ENCODE assay signal across 27 cellular contexts in the genomic region with DNA sequence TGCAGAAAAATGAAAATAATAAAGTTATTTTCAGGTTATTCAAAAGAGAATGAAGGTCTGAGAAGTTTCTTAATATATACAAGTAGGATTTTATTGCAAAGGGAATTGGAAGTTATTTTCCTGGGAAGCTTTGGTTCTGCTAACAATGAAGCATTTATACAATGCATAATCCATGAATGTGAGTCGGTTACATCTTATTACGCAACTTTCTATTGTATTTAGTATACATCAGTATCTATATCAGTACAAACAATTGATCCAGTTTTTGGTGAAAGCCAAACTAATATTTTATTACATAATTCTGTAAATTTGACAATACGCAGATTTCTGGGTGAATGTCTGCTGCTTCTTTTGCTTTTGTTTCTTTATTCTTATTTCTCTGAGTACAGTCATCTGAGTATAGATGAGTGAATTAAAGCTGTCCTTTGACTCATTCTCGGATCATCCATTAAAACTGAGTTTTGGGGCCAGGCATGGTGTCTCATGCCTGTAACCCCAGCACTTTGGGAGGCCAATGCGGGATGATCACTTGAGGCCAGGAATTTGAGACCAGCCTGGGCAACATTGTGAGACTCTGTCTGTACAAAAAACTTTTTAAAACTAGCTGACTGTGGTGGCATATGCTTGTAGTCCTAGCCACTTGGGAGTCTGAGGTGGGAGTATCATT.
DNase-seq lines count a peak whose midpoint lies in the region; ATAC-seq, FAIRE-seq and TF ChIP-seq lines count a peak whose summit lies in the region.
"Had no signal": no experiment of that assay in that cellular context is flagged by ENCODE, and none has a peak within 500 bp of the region (broad histone marks: within the 10 kb centered on the region; RNA-seq: fewer than 3 reads in every experiment).

No MANE protein-coding gene starts in this region.

- H3K4me2 ChIP-seq in GM12878 (ENCODE audit: control insufficient read depth, insufficient read depth) = no peak overlapping the region
- H3K4me2 ChIP-seq: KMS-11 had no signal

- SMC1A ChIA-PET in GM12878 (lab: Charles Lee; ENCODE audit: uncharacterized antibody, unreplicated experiment) = interaction anchor here (0.7 kb wide), 1 partner anchor 202 kb away, joined by 3 read pairs; no protein-coding TSS in a partner anchor

- H3K27me3 Mint-ChIP-seq in CD8-positive, alpha-beta T cell (ENCODE audit: low read depth) = peaks cover 5% of the 10 kb centered on the region
- H3K27me3 Mint-ChIP-seq: naive B cell had no signal

- no peaks in the 10 kb centered on the region for H3K79me2 ChIP-seq in GM12878 (ENCODE audit: control insufficient read depth, insufficient read depth, low read length)

- CTCF ChIA-PET in GM12878 (lab: Yijun Ruan, JAX) = interaction anchor here (1.0 kb wide), 1 partner anchor 93 kb away, joined by 4 read pairs; no protein-coding TSS in a partner anchor
- CTCF ChIA-PET in CD8-positive, alpha-beta T cell (lab: Charles Lee) = no interaction called here

- H3K4me1 Mint-ChIP-seq in CD8-positive, alpha-beta T cell (ENCODE audit: low read depth) = no peaks in the 10 kb centered on the region
- H3K4me1 Mint-ChIP-seq: naive B cell had no signal

- TF ChIP-seq CTCF in GM12878 (IDR thresholded peaks at IDR 0.05 in 2 of 3, conservative IDR thresholded peaks at IDR 0.05 in 1 of 3; ENCODE audit: control insufficient read depth in 2 of 3, extremely low read depth in 1 of 3, insufficient read depth in 1 of 3, low read depth in 3 of 3, low read length in 3 of 3) = no peak
- no peak for TF ChIP-seq CTCF in CD8-positive, alpha-beta T cell (IDR thresholded peaks at IDR 0.05)

- no peak overlapping the region for H3K4me3 Mint-ChIP-seq in CD8-positive, alpha-beta T cell
- H3K4me3 Mint-ChIP-seq: activated naive CD4-positive, alpha-beta T cell treated with anti-CD3 and anti-CD28 coated beads for 36 hours; activated T-cell treated with anti-CD3 and anti-CD28 coated beads, Interleukin-2, amount 50 U/mL, for 72 hours; naive B cell had no signal

- BruUV-seq in GM12878 (replicated peaks; lab: Mats Ljungman, UMichigan) = no TSS peak

- RAD21 ChIA-PET in GM12878 (lab: Charles Lee; ENCODE audit: unreplicated experiment) = no interaction called here

- peak; percentile 70 for DNase-seq in EL
- DNase-seq in MG63 = peak; percentile 31
- no peak for DNase-seq in GM12878 (ENCODE audit: low read depth, low spot score)
- DNase-seq in kidney tubule cell (ENCODE audit: low spot score) = peak; percentile 42
- no peak for DNase-seq in kidney glomerular epithelial cell (lab: John Stamatoyannopoulos, UW)
- no peak for DNase-seq in NCI-H446 (lab: John Stamatoyannopoulos, UW)
- DNase-seq in CD8-positive, alpha-beta T cell = no peak
- DNase-seq: activated CD4-positive, alpha-beta T cell treated with anti-CD3 and anti-CD28 coated beads for 4 hours; activated naive CD4-positive, alpha-beta T cell treated with anti-CD3 and anti-CD28 coated beads for 36 hours; activated T-cell treated with anti-CD3 and anti-CD28 coated beads, Interleukin-2, amount 50 U/mL, for 72 hours; C1 segment of cervical spinal cord; Calu3; DND-41; dorsolateral prefrontal cortex; MV-4-11; naive B cell; NCI-H526; small intestine; stimulated activated CD4-positive, alpha-beta T cell treated with anti-CD3 and anti-CD28 coated beads, Interleukin-1b, Interleukin-23, amount 100 ng/mL, for 48 hours; T-helper 2 cell had no signal

- POLR2A ChIA-PET in GM12878 (lab: Charles Lee) = no interaction called here
- POLR2A ChIA-PET in CD8-positive, alpha-beta T cell (lab: Charles Lee) = no interaction called here

- TF ChIP-seq POLR2A in GM12878 (IDR thresholded peaks at IDR 0.05; ENCODE audit: low read depth, low read length) = no peak

- FAIRE-seq in GM12878 (lab: Jason Lieb, UNC) = no peak
- FAIRE-seq: GM19239, small intestine, urothelium cell line had no signal

- no peak overlapping the region for H3K9ac ChIP-seq in GM12878 (ENCODE audit: control insufficient read depth, insufficient read depth, low read length)
- H3K9ac ChIP-seq: KMS-11 had no signal

- no peak overlapping the region for H3K27ac Mint-ChIP-seq in CD8-positive, alpha-beta T cell
- H3K27ac Mint-ChIP-seq: activated naive CD4-positive, alpha-beta T cell treated with anti-CD3 and anti-CD28 coated beads for 36 hours; activated T-cell treated with anti-CD3 and anti-CD28 coated beads, Interleukin-2, amount 50 U/mL, for 72 hours; naive B cell had no signal

- ATAC-seq in GM12878 (no peak), GM21737 (IDR thresholded peaks at IDR 0.05; ENCODE audit: unreplicated experiment) (no peak)
- ATAC-seq in CD8-positive, alpha-beta T cell = no peak
- ATAC-seq: left lobe of liver had no signal

- in situ Hi-C loops in GM12878 (cut with MboI) = no loop called here

- H3K36me3 ChIP-seq in MG63 = no peaks in the 10 kb centered on the region
- no peaks in the 10 kb centered on the region for H3K36me3 ChIP-seq in GM12878 (ENCODE audit: control insufficient read depth in 2 of 2, insufficient read depth in 2 of 2, low read length in 1 of 2)
- H3K36me3 ChIP-seq in CD8-positive, alpha-beta T cell (ENCODE audit: insufficient read depth, low read length) = no peaks in the 10 kb centered on the region

- H3K4me3 ChIP-seq in MG63 = no peak overlapping the region
- no peak overlapping the region for H3K4me3 ChIP-seq in GM12878
- H3K4me3 ChIP-seq in CD8-positive, alpha-beta T cell (ENCODE audit: low read depth, low read length) = no peak overlapping the region
- H3K4me3 ChIP-seq: dorsolateral prefrontal cortex, SK-N-MC had no signal

- H3K27me3 ChIP-seq in MG63 = no peaks in the 10 kb centered on the region
- no peaks in the 10 kb centered on the region; a peak in 1 of 4 replicates for H3K27me3 ChIP-seq in GM12878 (replicated peaks in 1 of 2; ENCODE audit: control insufficient read depth in 2 of 2, insufficient read depth in 2 of 2, low read length in 1 of 2)
- no peaks in the 10 kb centered on the region for H3K27me3 ChIP-seq in CD8-positive, alpha-beta T cell (ENCODE audit: insufficient read depth, low read length)
- H3K27me3 ChIP-seq: dorsolateral prefrontal cortex had no signal

- intact Hi-C loops in GM12878 (cut with micrococcal nuclease; ENCODE audit: unreplicated experiment) = no loop called here
- intact Hi-C loops in CD8-positive, alpha-beta T cell (cut with DNase I, micrococcal nuclease) = no loop called here

- no peak for TF ChIP-seq RAD21 in GM12878 (IDR thresholded peaks at IDR 0.05; ENCODE audit: insufficient read depth, low read depth, low read length)

- no peaks in the 10 kb centered on the region for H3K4me1 ChIP-seq in GM12878 (ENCODE audit: control insufficient read depth, insufficient read depth, low read length)
- H3K4me1 ChIP-seq in CD8-positive, alpha-beta T cell (ENCODE audit: insufficient read depth, low read length) = no peaks in the 10 kb centered on the region

- 49% methylated on average over 5 of the region's 5 CpGs for WGBS in GM12878 (ENCODE audit: insufficient coverage, insufficient replicate concordance, low lambda C conversion rate, missing lambda C conversion rate)

- TF ChIP-seq EP300 in GM12878 (IDR thresholded peaks at IDR 0.05; ENCODE audit: borderline replicate concordance in 1 of 2, control insufficient read depth in 1 of 2, low read depth in 2 of 2, low read length in 2 of 2) = no peak

- H4K20me1 ChIP-seq in GM12878 (ENCODE audit: control insufficient read depth, insufficient read depth) = no peaks in the 10 kb centered on the region

- no peak overlapping the region for H3K27ac ChIP-seq in GM12878 (ENCODE audit: control insufficient read depth, insufficient read depth)
- H3K27ac ChIP-seq in CD8-positive, alpha-beta T cell (ENCODE audit: low read depth, low read length) = no peak overlapping the region
- H3K27ac ChIP-seq: KMS-11, RWPE1, SK-N-MC had no signal

- no peaks in the 10 kb centered on the region for H3K9me3 Mint-ChIP-seq in CD8-positive, alpha-beta T cell
- H3K9me3 Mint-ChIP-seq: activated naive CD4-positive, alpha-beta T cell treated with anti-CD3 and anti-CD28 coated beads for 36 hours; activated T-cell treated with anti-CD3 and anti-CD28 coated beads, Interleukin-2, amount 50 U/mL, for 72 hours had no signal

- no peak overlapping the region for H2AFZ ChIP-seq in GM12878 (ENCODE audit: control insufficient read depth, low read depth, low read length)

- H3K36me3 Mint-ChIP-seq in CD8-positive, alpha-beta T cell = no peaks in the 10 kb centered on the region
- H3K36me3 Mint-ChIP-seq: naive B cell had no signal

- H3K9me3 ChIP-seq in MG63 (no peaks in the 10 kb centered on the region), GM12878 (replicated peaks; ENCODE audit: control insufficient read depth, insufficient read depth, low read length) (no peaks in the 10 kb centered on the region)
- H3K9me3 ChIP-seq in CD8-positive, alpha-beta T cell (ENCODE audit: low read length) = no peaks in the 10 kb centered on the region

TF ChIP-seq in GM12878, 131 proteins besides CTCF, POLR2A, EP300 and RAD21:
- no peak for TF ChIP-seq TBL1XR1 (IDR thresholded peaks at IDR 0.05; ENCODE audit: low read depth, low read length)
- TF ChIP-seq CHD4 (IDR thresholded peaks at IDR 0.05) = no peak
- TF ChIP-seq JUNB (IDR thresholded peaks at IDR 0.05) = peak; percentile 39
- no peak for TF ChIP-seq FOXK2 (IDR thresholded peaks at IDR 0.05)

Comparison
In these comparisons a context has a peak if more than half of its experiments do, and no peak if none do; other contexts are left out.
1. DNase-seq: peak in EL (single experiment), MG63 (single experiment) and kidney tubule cell (single experiment); none in GM12878 (single experiment), kidney glomerular epithelial cell (single experiment), NCI-H446 (0 of 2) and CD8-positive, alpha-beta T cell (0 of 7).